Comparison of ENCODE assay signal across 9 cellular contexts in the genomic region with DNA sequence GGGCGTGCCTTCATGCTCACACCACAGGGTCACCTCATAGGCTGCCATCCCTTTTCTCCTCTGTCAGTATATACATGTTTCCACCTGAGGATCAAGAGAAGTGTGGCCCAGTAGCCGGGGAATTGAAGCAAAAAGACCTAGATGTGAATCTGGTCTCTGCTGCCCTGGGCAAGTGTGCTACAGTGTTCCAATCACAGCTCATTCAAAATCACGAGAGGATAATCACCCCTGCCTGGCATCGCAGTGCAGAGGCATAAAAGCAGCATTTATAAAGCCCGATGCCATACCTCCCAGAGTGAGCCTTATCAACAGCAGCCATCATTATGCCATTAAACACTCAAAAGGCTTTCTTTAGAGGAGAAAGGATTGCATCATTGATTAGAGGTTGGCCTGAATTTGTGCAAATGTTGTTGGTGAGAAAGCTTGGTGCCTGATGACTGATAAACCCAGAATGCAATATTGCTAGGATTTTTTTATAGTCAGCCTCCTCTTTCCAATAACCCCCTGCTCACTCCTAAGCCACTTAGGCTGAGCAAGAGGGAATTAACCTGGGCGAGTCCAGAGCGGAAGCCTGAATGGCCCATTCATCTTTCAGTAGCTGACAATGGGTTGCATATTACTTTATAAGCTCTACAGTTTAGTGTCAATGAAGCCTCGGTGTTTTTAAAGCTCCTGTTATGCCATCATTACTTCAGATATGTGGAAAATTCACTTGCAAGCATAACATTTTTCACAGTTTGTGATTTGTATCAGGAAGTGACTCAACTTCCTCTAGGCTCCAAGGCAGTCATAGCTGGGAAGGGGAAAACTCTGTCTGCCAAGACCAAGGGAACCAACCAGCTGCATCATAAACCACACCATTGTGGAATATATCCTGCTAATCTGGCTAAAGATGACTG.
A peak's percentile ranks its signal among the peaks of the same experiment; 100 is the strongest.
DNase-seq lines count a peak whose midpoint lies in the region; ATAC-seq and TF ChIP-seq lines count a peak whose summit lies in the region.
"Had no signal": no experiment of that assay in that cellular context is flagged by ENCODE, and none has a peak within 500 bp of the region (broad histone marks: within the 10 kb centered on the region; RNA-seq: fewer than 3 reads in every experiment).

No MANE protein-coding gene starts in this region.

- no peak for TF ChIP-seq CTCF in MCF 10A (IDR thresholded peaks at IDR 0.05; ENCODE audit: unreplicated experiment)
- TF ChIP-seq CTCF in lower lobe of right lung (IDR thresholded peaks at IDR 0.05): no peak
- TF ChIP-seq CTCF in MM.1S (IDR thresholded peaks at IDR 0.05; ENCODE audit: low read length): no peak

- no peaks in the 10 kb centered on the region for H3K36me3 Mint-ChIP-seq in MCF 10A (ENCODE audit: insufficient read depth, unreplicated experiment)

- H3K9me3 ChIP-seq in lower lobe of right lung: no peaks in the 10 kb centered on the region
- no peaks in the 10 kb centered on the region for H3K9me3 ChIP-seq in MM.1S (replicated peaks; ENCODE audit: insufficient read depth, low read length)

- H3K4me1 ChIP-seq in lower lobe of right lung: peaks cover 18% of the 10 kb centered on the region
- H3K4me1 ChIP-seq in MM.1S (ENCODE audit: low read length): no peaks in the 10 kb centered on the region

- H3K36me3 ChIP-seq in lower lobe of right lung (no peaks in the 10 kb centered on the region), MM.1S (replicated peaks; ENCODE audit: insufficient read depth, low read length) (no peaks in the 10 kb centered on the region)

- DNase-seq in AG08396 (ENCODE audit: low spot score) (peak; percentile 62), NCI-H1092 treated with DMSO at 0.1 percent for 48 hours (lab: John Stamatoyannopoulos, UW) (peak; percentile 82), MCF 10A (ENCODE audit: unreplicated experiment) (peak; percentile 88), lower lobe of right lung (no peak), MM.1S (no peak), T-helper 2 cell (no peak), NCI-H526 treated with DMSO at 0.1 percent for 48 hours (lab: John Stamatoyannopoulos, UW) (no peak)

- H3K27me3 Mint-ChIP-seq in MCF 10A (ENCODE audit: insufficient read depth, unreplicated experiment): no peaks in the 10 kb centered on the region

- intact Hi-C loops in MCF 10A (cut with micrococcal nuclease) (no loop called here), lower lobe of right lung (cut with DNase I) (no loop called here)

- H3K4me3 Mint-ChIP-seq in MCF 10A (ENCODE audit: unreplicated experiment): no peak overlapping the region
- H3K4me3 Mint-ChIP-seq: central memory CD8-positive, alpha-beta T cell had no signal

- H3K27me3 ChIP-seq in lower lobe of right lung (ENCODE audit: low read depth) (peaks cover 4% of the 10 kb centered on the region), MM.1S (replicated peaks; ENCODE audit: insufficient read depth, low read length) (no peaks in the 10 kb centered on the region)

- peak overlapping the region; percentile 57 for H3K27ac Mint-ChIP-seq in MCF 10A (ENCODE audit: low read depth, unreplicated experiment)

- H3K4me2 ChIP-seq in MM.1S (ENCODE audit: low read depth, low read length): no peak overlapping the region

- no peaks in the 10 kb centered on the region for H3K9me2 ChIP-seq in MM.1S (replicated peaks; ENCODE audit: insufficient read depth, low read length)

- no peak overlapping the region for H3K9ac ChIP-seq in MM.1S (ENCODE audit: low read length)

- POLR2A ChIA-PET in MCF 10A (lab: Yijun Ruan, JAX): interaction anchor here (0.6 to 2.3 kb wide), 5 partner anchors 14 to 92 kb away, joined by 3 to 6 read pairs (median 3); partner anchors contain the start of gene NXT1

- H3K27ac ChIP-seq in lower lobe of right lung (peak overlapping the region; percentile 69), MM.1S (ENCODE audit: low read length) (no peak overlapping the region)

- peak; percentile 64 to 68 for ATAC-seq in lower lobe of right lung
- no peak for ATAC-seq in GM18517 (IDR thresholded peaks at IDR 0.05; ENCODE audit: unreplicated experiment)

- CTCF ChIA-PET in MCF 10A (lab: Yijun Ruan, JAX): interaction anchor here (0.7 to 1.8 kb wide), 10 partner anchors 10 to 919 kb away, joined by 3 to 12 read pairs (median 4); no protein-coding TSS in a partner anchor

- no peaks in the 10 kb centered on the region for H3K9me3 Mint-ChIP-seq in MCF 10A (ENCODE audit: unreplicated experiment)
- H3K9me3 Mint-ChIP-seq: central memory CD8-positive, alpha-beta T cell had no signal

- no peaks in the 10 kb centered on the region for H3K79me2 ChIP-seq in MM.1S (ENCODE audit: low read length)

- BruUV-seq in MCF 10A (replicated peaks; lab: Mats Ljungman, UMichigan): TSS peak; percentile 98

- H4K20me1 ChIP-seq in MM.1S (ENCODE audit: insufficient read depth, low read length): no peaks in the 10 kb centered on the region

- H3F3A ChIP-seq in MM.1S (ENCODE audit: insufficient read depth, low read length): no peaks in the 10 kb centered on the region

- H3K4me3 ChIP-seq in lower lobe of right lung (no peak overlapping the region), MM.1S (ENCODE audit: low read length) (no peak overlapping the region)

- no peak overlapping the region for H2AFZ ChIP-seq in MM.1S (ENCODE audit: low read length)

- H3K4me1 Mint-ChIP-seq in MCF 10A (ENCODE audit: insufficient read depth, unreplicated experiment): peaks cover 26% of the 10 kb centered on the region
- H3K4me1 Mint-ChIP-seq: central memory CD8-positive, alpha-beta T cell had no signal

Comparison
In these comparisons a context has a peak if more than half of its experiments do, and no peak if none do; other contexts are left out.
1. DNase-seq: peak in AG08396 (single experiment), NCI-H1092 treated with DMSO at 0.1 percent for 48 hours (single experiment) and MCF 10A (single experiment); none in lower lobe of right lung (single experiment), MM.1S (single experiment), T-helper 2 cell (0 of 5) and NCI-H526 treated with DMSO at 0.1 percent for 48 hours (single experiment).